ENCODE assay signal across 14 cellular contexts in genomic region chr1:172356620-172357019, GRCh38.
A peak's percentile ranks its signal among the peaks of the same experiment; 100 is the strongest.
DNase-seq lines count a peak whose midpoint lies in the region; ATAC-seq and TF ChIP-seq lines count a peak whose summit lies in the region.
"Had no signal": no experiment of that assay in that cellular context is flagged by ENCODE, and none has a peak within 500 bp of the region (broad histone marks: within the 10 kb centered on the region; RNA-seq: fewer than 3 reads in every experiment).

No MANE protein-coding gene starts in this region.

- in situ Hi-C loops in astrocyte of the spinal cord (cut with HindIII; ENCODE audit: low sequenced_read_pairs) = no loop called here

- peaks cover 9% of the 10 kb centered on the region for H3K36me3 Mint-ChIP-seq in mesothelial cell of epicardium

- H3K4me3 Mint-ChIP-seq in mesothelial cell of epicardium = peak overlapping the region; percentile 17

- no peaks in the 10 kb centered on the region for H3K27me3 Mint-ChIP-seq in mesothelial cell of epicardium (ENCODE audit: low read depth)

- POLR2A ChIA-PET in AG04449 (lab: Yijun Ruan, JAX) = no interaction called here

- H3K4me3 ChIP-seq in AG04449 (ENCODE audit: low read depth, low read length) (no peak overlapping the region), astrocyte of the spinal cord (ENCODE audit: low read depth, low read length) (no peak overlapping the region)

- H3K9me3 Mint-ChIP-seq in mesothelial cell of epicardium = no peaks in the 10 kb centered on the region

- TF ChIP-seq CTCF in AG04449 (IDR thresholded peaks at IDR 0.05; ENCODE audit: insufficient read depth, low read length, missing control alignments) = no peak
- TF ChIP-seq CTCF in astrocyte of the spinal cord (IDR thresholded peaks at IDR 0.05; ENCODE audit: low read depth, low read length) = no peak
- TF ChIP-seq CTCF in mesothelial cell of epicardium (IDR thresholded peaks at IDR 0.05; ENCODE audit: unreplicated experiment) = no peak

- DNase-seq in AG04449 (ENCODE audit: low read depth, low spot score) = peak; percentile 47
- DNase-seq in HT-29 (ENCODE audit: low spot score) = peak; percentile 60
- peak; percentile 69 for DNase-seq in astrocyte of the spinal cord (ENCODE audit: low read depth, low spot score)
- DNase-seq in mesothelial cell of epicardium (ENCODE audit: low spot score in 2 of 2, unreplicated experiment in 2 of 2) = no peak
- DNase-seq in stimulated activated CD4-positive, alpha-beta T cell treated with anti-CD3 and anti-CD28 coated beads, Interleukin-1b, Interleukin-23, amount 100 ng/mL, for 48 hours = no peak
- no peak for DNase-seq in NCI-H128 (lab: John Stamatoyannopoulos, UW; ENCODE audit: unreplicated experiment)
- DNase-seq: activated gamma-delta T cell; DND-41; glutamatergic neuron; NCI-H1694 treated with DMSO at 0.1 percent for 48 hours; nucleus accumbens; stimulated activated CD8-positive, alpha-beta memory T cell treated with anti-CD3 and anti-CD28 coated beads, Interleukin-4, amount 100 ng/mL, for 48 hours had no signal

- peak overlapping the region; percentile 92 for H3K27ac Mint-ChIP-seq in mesothelial cell of epicardium

- peaks cover 70% of the 10 kb centered on the region for H3K4me1 Mint-ChIP-seq in mesothelial cell of epicardium

- CTCF ChIA-PET in AG04449 (lab: Yijun Ruan, JAX) = no interaction called here

- ATAC-seq in HG03159 (IDR thresholded peaks at IDR 0.05; ENCODE audit: unreplicated experiment) (no peak), GM18873 (IDR thresholded peaks at IDR 0.05; ENCODE audit: low FRiP score, unreplicated experiment) (no peak)

Comparison
In these comparisons a context has a peak if more than half of its experiments do, and no peak if none do; other contexts are left out.
1. DNase-seq: peak in AG04449 (single experiment), HT-29 (single experiment) and astrocyte of the spinal cord (single experiment); none in mesothelial cell of epicardium (0 of 2), stimulated activated CD4-positive, alpha-beta T cell treated with anti-CD3 and anti-CD28 coated beads, Interleukin-1b, Interleukin-23, amount 100 ng/mL, for 48 hours (single experiment) and NCI-H128 (single experiment).